In the genomic region with DNA sequence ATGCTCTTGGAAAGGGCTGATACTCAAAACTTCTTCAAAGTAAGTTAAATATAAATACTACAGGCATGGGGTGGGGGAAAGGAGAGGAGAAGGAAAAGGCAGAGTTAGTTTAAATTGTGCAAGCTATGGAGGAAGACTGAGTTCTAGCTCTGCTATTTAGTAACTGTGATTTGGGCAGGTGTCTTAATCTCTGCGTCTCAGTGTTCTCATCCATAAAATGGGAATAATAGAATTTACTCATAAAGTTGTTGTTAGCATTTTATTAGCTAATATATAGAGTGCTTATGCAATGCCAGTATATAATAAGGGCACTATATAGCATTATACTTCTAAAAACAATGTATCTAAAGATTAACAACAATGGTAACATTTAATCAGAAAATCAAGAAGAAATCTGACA, we compare ENCODE assay signal across 6 cellular contexts.
"Had no signal": no experiment of that assay in that cellular context is flagged by ENCODE, and none has a peak within 500 bp of the region (broad histone marks: within the 10 kb centered on the region; RNA-seq: fewer than 3 reads in every experiment).

No MANE protein-coding gene starts in this region.

- H3K4me3 ChIP-seq: GM12878 had no signal

- DNase-seq: GDM1, GF-D8 had no signal

- FAIRE-seq: G401.6, GM12878, GM12892, GM18507 had no signal

- ATAC-seq: GM12878 had no signal
